Comparison of ENCODE assay signal across 1 cellular context in the genomic region with DNA sequence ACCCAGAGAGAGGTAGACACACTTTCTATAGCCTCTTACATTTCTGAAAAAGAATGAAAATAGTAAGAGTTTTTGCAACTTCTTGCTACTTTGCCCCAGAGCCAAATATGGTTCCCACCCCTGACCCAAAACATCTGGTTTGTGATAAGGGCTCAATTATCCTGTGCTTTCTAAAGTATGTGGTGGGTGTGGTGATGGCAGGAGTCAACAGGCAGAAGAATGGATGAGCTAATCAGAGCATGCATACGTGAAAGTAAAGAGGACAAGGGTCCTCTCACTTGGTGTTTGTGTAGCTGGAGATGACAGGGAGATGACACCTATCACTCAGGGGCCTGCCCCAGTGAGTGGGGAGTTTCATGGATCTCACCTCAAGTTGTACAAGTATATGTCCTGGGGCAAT.
TF ChIP-seq lines count a peak whose summit lies in the region.

No MANE protein-coding gene starts in this region.

TF ChIP-seq in K562, 482 proteins besides CTCF, POLR2A, EP300 and RAD21 (continued from another document and continues in another):
- TF ChIP-seq, protein P1, sequence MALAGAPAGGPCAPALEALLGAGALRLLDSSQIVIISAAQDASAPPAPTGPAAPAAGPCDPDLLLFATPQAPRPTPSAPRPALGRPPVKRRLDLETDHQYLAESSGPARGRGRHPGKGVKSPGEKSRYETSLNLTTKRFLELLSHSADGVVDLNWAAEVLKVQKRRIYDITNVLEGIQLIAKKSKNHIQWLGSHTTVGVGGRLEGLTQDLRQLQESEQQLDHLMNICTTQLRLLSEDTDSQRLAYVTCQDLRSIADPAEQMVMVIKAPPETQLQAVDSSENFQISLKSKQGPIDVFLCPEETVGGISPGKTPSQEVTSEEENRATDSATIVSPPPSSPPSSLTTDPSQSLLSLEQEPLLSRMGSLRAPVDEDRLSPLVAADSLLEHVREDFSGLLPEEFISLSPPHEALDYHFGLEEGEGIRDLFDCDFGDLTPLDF (CRISPR knock-in tag; IDR thresholded peaks at IDR 0.05), result no peak
- TF ChIP-seq, protein P2, sequence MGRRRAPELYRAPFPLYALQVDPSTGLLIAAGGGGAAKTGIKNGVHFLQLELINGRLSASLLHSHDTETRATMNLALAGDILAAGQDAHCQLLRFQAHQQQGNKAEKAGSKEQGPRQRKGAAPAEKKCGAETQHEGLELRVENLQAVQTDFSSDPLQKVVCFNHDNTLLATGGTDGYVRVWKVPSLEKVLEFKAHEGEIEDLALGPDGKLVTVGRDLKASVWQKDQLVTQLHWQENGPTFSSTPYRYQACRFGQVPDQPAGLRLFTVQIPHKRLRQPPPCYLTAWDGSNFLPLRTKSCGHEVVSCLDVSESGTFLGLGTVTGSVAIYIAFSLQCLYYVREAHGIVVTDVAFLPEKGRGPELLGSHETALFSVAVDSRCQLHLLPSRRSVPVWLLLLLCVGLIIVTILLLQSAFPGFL (CRISPR knock-in tag; IDR thresholded peaks at IDR 0.05), result no peak
- no peak for TF ChIP-seq ZSCAN32 (CRISPR knock-in tag; IDR thresholded peaks at IDR 0.05)
- TF ChIP-seq, protein P3, sequence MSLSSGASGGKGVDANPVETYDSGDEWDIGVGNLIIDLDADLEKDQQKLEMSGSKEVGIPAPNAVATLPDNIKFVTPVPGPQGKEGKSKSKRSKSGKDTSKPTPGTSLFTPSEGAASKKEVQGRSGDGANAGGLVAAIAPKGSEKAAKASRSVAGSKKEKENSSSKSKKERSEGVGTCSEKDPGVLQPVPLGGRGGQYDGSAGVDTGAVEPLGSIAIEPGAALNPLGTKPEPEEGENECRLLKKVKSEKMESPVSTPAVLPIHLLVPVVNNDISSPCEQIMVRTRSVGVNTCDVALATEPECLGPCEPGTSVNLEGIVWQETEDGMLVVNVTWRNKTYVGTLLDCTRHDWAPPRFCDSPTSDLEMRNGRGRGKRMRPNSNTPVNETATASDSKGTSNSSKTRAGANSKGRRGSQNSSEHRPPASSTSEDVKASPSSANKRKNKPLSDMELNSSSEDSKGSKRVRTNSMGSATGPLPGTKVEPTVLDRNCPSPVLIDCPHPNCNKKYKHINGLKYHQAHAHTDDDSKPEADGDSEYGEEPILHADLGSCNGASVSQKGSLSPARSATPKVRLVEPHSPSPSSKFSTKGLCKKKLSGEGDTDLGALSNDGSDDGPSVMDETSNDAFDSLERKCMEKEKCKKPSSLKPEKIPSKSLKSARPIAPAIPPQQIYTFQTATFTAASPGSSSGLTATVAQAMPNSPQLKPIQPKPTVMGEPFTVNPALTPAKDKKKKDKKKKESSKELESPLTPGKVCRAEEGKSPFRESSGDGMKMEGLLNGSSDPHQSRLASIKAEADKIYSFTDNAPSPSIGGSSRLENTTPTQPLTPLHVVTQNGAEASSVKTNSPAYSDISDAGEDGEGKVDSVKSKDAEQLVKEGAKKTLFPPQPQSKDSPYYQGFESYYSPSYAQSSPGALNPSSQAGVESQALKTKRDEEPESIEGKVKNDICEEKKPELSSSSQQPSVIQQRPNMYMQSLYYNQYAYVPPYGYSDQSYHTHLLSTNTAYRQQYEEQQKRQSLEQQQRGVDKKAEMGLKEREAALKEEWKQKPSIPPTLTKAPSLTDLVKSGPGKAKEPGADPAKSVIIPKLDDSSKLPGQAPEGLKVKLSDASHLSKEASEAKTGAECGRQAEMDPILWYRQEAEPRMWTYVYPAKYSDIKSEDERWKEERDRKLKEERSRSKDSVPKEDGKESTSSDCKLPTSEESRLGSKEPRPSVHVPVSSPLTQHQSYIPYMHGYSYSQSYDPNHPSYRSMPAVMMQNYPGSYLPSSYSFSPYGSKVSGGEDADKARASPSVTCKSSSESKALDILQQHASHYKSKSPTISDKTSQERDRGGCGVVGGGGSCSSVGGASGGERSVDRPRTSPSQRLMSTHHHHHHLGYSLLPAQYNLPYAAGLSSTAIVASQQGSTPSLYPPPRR (CRISPR knock-in tag; IDR thresholded peaks at IDR 0.05; ENCODE audit: borderline replicate concordance), result no peak
- TF ChIP-seq, protein P4, sequence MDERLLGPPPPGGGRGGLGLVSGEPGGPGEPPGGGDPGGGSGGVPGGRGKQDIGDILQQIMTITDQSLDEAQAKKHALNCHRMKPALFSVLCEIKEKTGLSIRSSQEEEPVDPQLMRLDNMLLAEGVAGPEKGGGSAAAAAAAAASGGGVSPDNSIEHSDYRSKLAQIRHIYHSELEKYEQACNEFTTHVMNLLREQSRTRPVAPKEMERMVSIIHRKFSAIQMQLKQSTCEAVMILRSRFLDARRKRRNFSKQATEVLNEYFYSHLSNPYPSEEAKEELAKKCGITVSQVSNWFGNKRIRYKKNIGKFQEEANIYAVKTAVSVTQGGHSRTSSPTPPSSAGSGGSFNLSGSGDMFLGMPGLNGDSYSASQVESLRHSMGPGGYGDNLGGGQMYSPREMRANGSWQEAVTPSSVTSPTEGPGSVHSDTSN (CRISPR knock-in tag; IDR thresholded peaks at IDR 0.05; ENCODE audit: low read depth), result peak; percentile 38; the same call in 1 of the 2 replicates
- TF ChIP-seq, protein P4 (tag; conservative IDR thresholded peaks at IDR 0.05; ENCODE audit: low read depth), result peak; percentile 82
- TF ChIP-seq EGR1 (conservative IDR thresholded peaks at IDR 0.05), result peak; percentile 64
- TF ChIP-seq, protein P5, sequence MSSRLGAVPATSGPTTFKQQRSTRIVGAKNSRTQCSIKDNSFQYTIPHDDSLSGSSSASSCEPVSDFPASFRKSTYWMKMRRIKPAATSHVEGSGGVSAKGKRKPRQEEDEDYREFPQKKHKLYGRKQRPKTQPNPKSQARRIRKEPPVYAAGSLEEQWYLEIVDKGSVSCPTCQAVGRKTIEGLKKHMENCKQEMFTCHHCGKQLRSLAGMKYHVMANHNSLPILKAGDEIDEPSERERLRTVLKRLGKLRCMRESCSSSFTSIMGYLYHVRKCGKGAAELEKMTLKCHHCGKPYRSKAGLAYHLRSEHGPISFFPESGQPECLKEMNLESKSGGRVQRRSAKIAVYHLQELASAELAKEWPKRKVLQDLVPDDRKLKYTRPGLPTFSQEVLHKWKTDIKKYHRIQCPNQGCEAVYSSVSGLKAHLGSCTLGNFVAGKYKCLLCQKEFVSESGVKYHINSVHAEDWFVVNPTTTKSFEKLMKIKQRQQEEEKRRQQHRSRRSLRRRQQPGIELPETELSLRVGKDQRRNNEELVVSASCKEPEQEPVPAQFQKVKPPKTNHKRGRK (tag; IDR thresholded peaks at IDR 0.05), result no peak
- peak; percentile 56; the same call in 1 of the 2 replicates for TF ChIP-seq NR2C1 (IDR thresholded peaks at IDR 0.05)
- TF ChIP-seq NR2C1 (tag; IDR thresholded peaks at IDR 0.05), result 0 out of 2 replicates have a peak, but pooled peaks have one; percentile 24
- peak; percentile 73 for TF ChIP-seq CREM (IDR thresholded peaks at IDR 0.05; ENCODE audit: low read depth)
- TF ChIP-seq, protein P6, sequence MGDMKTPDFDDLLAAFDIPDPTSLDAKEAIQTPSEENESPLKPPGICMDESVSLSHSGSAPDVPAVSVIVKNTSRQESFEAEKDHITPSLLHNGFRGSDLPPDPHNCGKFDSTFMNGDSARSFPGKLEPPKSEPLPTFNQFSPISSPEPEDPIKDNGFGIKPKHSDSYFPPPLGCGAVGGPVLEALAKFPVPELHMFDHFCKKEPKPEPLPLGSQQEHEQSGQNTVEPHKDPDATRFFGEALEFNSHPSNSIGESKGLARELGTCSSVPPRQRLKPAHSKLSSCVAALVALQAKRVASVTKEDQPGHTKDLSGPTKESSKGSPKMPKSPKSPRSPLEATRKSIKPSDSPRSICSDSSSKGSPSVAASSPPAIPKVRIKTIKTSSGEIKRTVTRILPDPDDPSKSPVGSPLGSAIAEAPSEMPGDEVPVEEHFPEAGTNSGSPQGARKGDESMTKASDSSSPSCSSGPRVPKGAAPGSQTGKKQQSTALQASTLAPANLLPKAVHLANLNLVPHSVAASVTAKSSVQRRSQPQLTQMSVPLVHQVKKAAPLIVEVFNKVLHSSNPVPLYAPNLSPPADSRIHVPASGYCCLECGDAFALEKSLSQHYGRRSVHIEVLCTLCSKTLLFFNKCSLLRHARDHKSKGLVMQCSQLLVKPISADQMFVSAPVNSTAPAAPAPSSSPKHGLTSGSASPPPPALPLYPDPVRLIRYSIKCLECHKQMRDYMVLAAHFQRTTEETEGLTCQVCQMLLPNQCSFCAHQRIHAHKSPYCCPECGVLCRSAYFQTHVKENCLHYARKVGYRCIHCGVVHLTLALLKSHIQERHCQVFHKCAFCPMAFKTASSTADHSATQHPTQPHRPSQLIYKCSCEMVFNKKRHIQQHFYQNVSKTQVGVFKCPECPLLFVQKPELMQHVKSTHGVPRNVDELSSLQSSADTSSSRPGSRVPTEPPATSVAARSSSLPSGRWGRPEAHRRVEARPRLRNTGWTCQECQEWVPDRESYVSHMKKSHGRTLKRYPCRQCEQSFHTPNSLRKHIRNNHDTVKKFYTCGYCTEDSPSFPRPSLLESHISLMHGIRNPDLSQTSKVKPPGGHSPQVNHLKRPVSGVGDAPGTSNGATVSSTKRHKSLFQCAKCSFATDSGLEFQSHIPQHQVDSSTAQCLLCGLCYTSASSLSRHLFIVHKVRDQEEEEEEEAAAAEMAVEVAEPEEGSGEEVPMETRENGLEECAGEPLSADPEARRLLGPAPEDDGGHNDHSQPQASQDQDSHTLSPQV (IDR thresholded peaks at IDR 0.05), result no peak
- TF ChIP-seq, protein P7, sequence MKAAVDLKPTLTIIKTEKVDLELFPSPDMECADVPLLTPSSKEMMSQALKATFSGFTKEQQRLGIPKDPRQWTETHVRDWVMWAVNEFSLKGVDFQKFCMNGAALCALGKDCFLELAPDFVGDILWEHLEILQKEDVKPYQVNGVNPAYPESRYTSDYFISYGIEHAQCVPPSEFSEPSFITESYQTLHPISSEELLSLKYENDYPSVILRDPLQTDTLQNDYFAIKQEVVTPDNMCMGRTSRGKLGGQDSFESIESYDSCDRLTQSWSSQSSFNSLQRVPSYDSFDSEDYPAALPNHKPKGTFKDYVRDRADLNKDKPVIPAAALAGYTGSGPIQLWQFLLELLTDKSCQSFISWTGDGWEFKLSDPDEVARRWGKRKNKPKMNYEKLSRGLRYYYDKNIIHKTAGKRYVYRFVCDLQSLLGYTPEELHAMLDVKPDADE (conservative IDR thresholded peaks at IDR 0.05; ENCODE audit: control insufficient read depth, low read depth, low read length), result no peak
- TF ChIP-seq STAT5A (IDR thresholded peaks at IDR 0.05; ENCODE audit: borderline replicate concordance, low read length), result peak; percentile 64; the same call in 1 of the 2 replicates
- TF ChIP-seq NCOA2 (IDR thresholded peaks at IDR 0.05; ENCODE audit: partially characterized antibody in 2 of 2), result no peak
- peak; percentile 38; the same call in 1 of the 2 replicates for TF ChIP-seq JUN (IDR thresholded peaks at IDR 0.05; ENCODE audit: borderline replicate concordance, low read depth, low read length)
- no peak for TF ChIP-seq JUN (CRISPR knock-in tag; IDR thresholded peaks at IDR 0.05; ENCODE audit: borderline replicate concordance)
- peak; percentile 92 for TF ChIP-seq SMARCA4 (IDR thresholded peaks at IDR 0.05)
- TF ChIP-seq, protein P8, sequence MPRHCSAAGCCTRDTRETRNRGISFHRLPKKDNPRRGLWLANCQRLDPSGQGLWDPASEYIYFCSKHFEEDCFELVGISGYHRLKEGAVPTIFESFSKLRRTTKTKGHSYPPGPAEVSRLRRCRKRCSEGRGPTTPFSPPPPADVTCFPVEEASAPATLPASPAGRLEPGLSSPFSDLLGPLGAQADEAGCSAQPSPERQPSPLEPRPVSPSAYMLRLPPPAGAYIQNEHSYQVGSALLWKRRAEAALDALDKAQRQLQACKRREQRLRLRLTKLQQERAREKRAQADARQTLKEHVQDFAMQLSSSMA (CRISPR knock-in tag; IDR thresholded peaks at IDR 0.05), result no peak
- TF ChIP-seq, protein P9, sequence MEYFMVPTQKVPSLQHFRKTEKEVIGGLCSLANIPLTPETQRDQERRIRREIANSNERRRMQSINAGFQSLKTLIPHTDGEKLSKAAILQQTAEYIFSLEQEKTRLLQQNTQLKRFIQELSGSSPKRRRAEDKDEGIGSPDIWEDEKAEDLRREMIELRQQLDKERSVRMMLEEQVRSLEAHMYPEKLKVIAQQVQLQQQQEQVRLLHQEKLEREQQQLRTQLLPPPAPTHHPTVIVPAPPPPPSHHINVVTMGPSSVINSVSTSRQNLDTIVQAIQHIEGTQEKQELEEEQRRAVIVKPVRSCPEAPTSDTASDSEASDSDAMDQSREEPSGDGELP (CRISPR knock-in tag; IDR thresholded peaks at IDR 0.05; ENCODE audit: borderline replicate concordance), result peak; percentile 70
- TF ChIP-seq EP400 (IDR thresholded peaks at IDR 0.05), result peak; percentile 32; the same call in 1 of the 2 replicates
- peak; percentile 96 for TF ChIP-seq MEIS2 (IDR thresholded peaks at IDR 0.05; ENCODE audit: partially characterized antibody)
- no peak for TF ChIP-seq TFAM (CRISPR knock-in tag; conservative IDR thresholded peaks at IDR 0.05)
- TF ChIP-seq TBL1XR1 (IDR thresholded peaks at IDR 0.05; ENCODE audit: low read length in 2 of 2), result peak in 1 of 2 experiments; percentile 43; a peak in 1 of 4 replicates
- TF ChIP-seq JUNB (CRISPR knock-in tag; conservative IDR thresholded peaks at IDR 0.05), result no peak
- TF ChIP-seq SIRT6 (IDR thresholded peaks at IDR 0.05; ENCODE audit: low read depth, low read length), result no peak
- TF ChIP-seq SMAD4 (CRISPR knock-in tag; conservative IDR thresholded peaks at IDR 0.05), result peak; percentile 49
- TF ChIP-seq ARID1B (IDR thresholded peaks at IDR 0.05), result peak; percentile 95
- TF ChIP-seq, protein P10, sequence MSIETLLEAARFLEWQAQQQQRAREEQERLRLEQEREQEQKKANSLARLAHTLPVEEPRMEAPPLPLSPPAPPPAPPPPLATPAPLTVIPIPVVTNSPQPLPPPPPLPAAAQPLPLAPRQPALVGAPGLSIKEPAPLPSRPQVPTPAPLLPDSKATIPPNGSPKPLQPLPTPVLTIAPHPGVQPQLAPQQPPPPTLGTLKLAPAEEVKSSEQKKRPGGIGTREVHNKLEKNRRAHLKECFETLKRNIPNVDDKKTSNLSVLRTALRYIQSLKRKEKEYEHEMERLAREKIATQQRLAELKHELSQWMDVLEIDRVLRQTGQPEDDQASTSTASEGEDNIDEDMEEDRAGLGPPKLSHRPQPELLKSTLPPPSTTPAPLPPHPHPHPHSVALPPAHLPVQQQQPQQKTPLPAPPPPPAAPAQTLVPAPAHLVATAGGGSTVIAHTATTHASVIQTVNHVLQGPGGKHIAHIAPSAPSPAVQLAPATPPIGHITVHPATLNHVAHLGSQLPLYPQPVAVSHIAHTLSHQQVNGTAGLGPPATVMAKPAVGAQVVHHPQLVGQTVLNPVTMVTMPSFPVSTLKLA (conservative IDR thresholded peaks at IDR 0.05), result peak in 1 of 2 experiments; percentile 70; a peak in 2 of 4 replicates
- no peak for TF ChIP-seq HLTF (IDR thresholded peaks at IDR 0.05)
- TF ChIP-seq ESRRB (CRISPR knock-in tag; IDR thresholded peaks at IDR 0.05; ENCODE audit: borderline replicate concordance), result no peak
- TF ChIP-seq SRF (CRISPR knock-in tag; IDR thresholded peaks at IDR 0.05), result peak in 1 of 2 experiments; percentile 93; a peak in 2 of 4 replicates
- TF ChIP-seq WHSC1 (IDR thresholded peaks at IDR 0.05; ENCODE audit: low read length), result no peak
- peak; percentile 81; the same call in 1 of the 2 replicates for TF ChIP-seq MECOM (CRISPR knock-in tag; IDR thresholded peaks at IDR 0.05)
- TF ChIP-seq, protein P11, sequence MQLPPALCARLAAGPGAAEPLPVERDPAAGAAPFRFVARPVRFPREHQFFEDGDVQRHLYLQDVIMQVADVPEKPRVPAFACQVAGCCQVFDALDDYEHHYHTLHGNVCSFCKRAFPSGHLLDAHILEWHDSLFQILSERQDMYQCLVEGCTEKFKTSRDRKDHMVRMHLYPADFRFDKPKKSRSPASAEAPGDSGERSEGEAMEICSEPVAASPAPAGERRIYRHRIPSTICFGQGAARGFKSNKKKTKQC (CRISPR knock-in tag; IDR thresholded peaks at IDR 0.05), result no peak
